8 cellular contexts compared by ENCODE assay signal in genomic region chr19:47598407-47599349, GRCh38. TPM values are rescaled to one million over a fixed set of nuclear protein-coding genes. Genes with fewer than 3 reads are reported as not detected.
DNase-seq lines count a peak whose midpoint lies in the region; ATAC-seq and TF ChIP-seq lines count a peak whose summit lies in the region.

No MANE protein-coding gene starts in this region.

- H2BK12ac ChIP-seq in trophoblast cell (ENCODE audit: low read length), result peak overlapping the region; percentile 53

- H3K36me3 ChIP-seq in trophoblast cell (ENCODE audit: control insufficient read depth in 1 of 2, insufficient read depth in 2 of 2, low read length in 2 of 2), result no peaks in the 10 kb centered on the region

- no peaks in the 10 kb centered on the region for H3K27me3 ChIP-seq in trophoblast cell (ENCODE audit: insufficient read depth, low read length)

- H3K4me3 ChIP-seq in WI38 (ENCODE audit: low read depth, low read length) (peak overlapping the region; percentile 68), trophoblast cell (ENCODE audit: low read depth, low read length) (peak overlapping the region; percentile 51)

- ATAC-seq in HG03039 (IDR thresholded peaks at IDR 0.05; ENCODE audit: unreplicated experiment), result no peak

- peak overlapping the region; percentile 8 for H2AFZ ChIP-seq in trophoblast cell (ENCODE audit: insufficient read depth, low read length, poor library complexity)

- peaks cover 29% of the 10 kb centered on the region for H3K4me1 Mint-ChIP-seq in activated T-cell treated with anti-CD3 and anti-CD28 coated beads, Interleukin-2, amount 50 U/mL, for 24 hours (ENCODE audit: low read depth)

- H3K18ac ChIP-seq in trophoblast cell (ENCODE audit: low read length), result no peak overlapping the region

- peak overlapping the region; percentile 2 for H2BK120ac ChIP-seq in trophoblast cell (ENCODE audit: insufficient read depth, low read length, poor library complexity)

- peak overlapping the region; percentile 12 for H2AK5ac ChIP-seq in trophoblast cell (ENCODE audit: low read length)

- no peak overlapping the region for H3K27ac Mint-ChIP-seq in activated T-cell treated with anti-CD3 and anti-CD28 coated beads, Interleukin-2, amount 50 U/mL, for 24 hours

- H4K8ac ChIP-seq in trophoblast cell (ENCODE audit: low read depth, low read length), result peak overlapping the region; percentile 8

- peaks cover 1% of the 10 kb centered on the region for H3K36me3 Mint-ChIP-seq in activated T-cell treated with anti-CD3 and anti-CD28 coated beads, Interleukin-2, amount 50 U/mL, for 24 hours (ENCODE audit: low read depth)

- no peak overlapping the region for H3K14ac ChIP-seq in trophoblast cell (ENCODE audit: low read length)

- no peak for DNase-seq in activated T-cell treated with anti-CD3 and anti-CD28 coated beads, Interleukin-2, amount 50 U/mL, for 24 hours
- no peak for DNase-seq in activated T-cell treated with anti-CD3 and anti-CD28 coated beads for 4 hours
- DNase-seq in foreskin melanocyte, result peak; percentile 94
- peak; percentile 75 to 85 for DNase-seq in trophoblast cell
- no peak for DNase-seq in DMS53 (lab: John Stamatoyannopoulos, UW)
- no peak for DNase-seq in activated CD8-positive, alpha-beta memory T cell treated with anti-CD3 and anti-CD28 coated beads, Interleukin-2, amount 50 U/mL, for 48 hours

- H3K4me3 Mint-ChIP-seq in activated T-cell treated with anti-CD3 and anti-CD28 coated beads, Interleukin-2, amount 50 U/mL, for 24 hours, result peak overlapping the region; percentile 87

- peak overlapping the region; percentile 77 for H3K9ac ChIP-seq in trophoblast cell (ENCODE audit: low read length)

- peak overlapping the region; percentile 82 for H3K4me2 ChIP-seq in trophoblast cell (ENCODE audit: low read length)

- no peaks in the 10 kb centered on the region for H3K9me3 Mint-ChIP-seq in activated T-cell treated with anti-CD3 and anti-CD28 coated beads, Interleukin-2, amount 50 U/mL, for 24 hours

- no peak for TF ChIP-seq CTCF in WI38 (IDR thresholded peaks at IDR 0.05; ENCODE audit: low read depth, low read length)

- no CpG with 5 or more reads among the region's 21 CpGs for WGBS in trophoblast cell (ENCODE audit: extremely low coverage, insufficient coverage, insufficient read length)

- no peak overlapping the region for H3K23ac ChIP-seq in trophoblast cell (ENCODE audit: low read length)

- no peaks in the 10 kb centered on the region for H3K79me2 ChIP-seq in trophoblast cell (ENCODE audit: control insufficient read depth, insufficient read depth, low read length, poor library complexity)

- H3K9me3 ChIP-seq in trophoblast cell (ENCODE audit: insufficient read depth, low read depth, low read length), result no peaks in the 10 kb centered on the region

- peak overlapping the region; percentile 10 for H2BK5ac ChIP-seq in trophoblast cell (ENCODE audit: low read depth, low read length, poor library complexity)

- peak overlapping the region; percentile 51 for H4K91ac ChIP-seq in trophoblast cell (ENCODE audit: low read depth, low read length)

- no peak overlapping the region for H4K12ac ChIP-seq in trophoblast cell (ENCODE audit: low read depth, low read length)

- H3K27me3 Mint-ChIP-seq in activated T-cell treated with anti-CD3 and anti-CD28 coated beads, Interleukin-2, amount 50 U/mL, for 24 hours, result no peaks in the 10 kb centered on the region

- no peak overlapping the region for H3K4ac ChIP-seq in trophoblast cell (ENCODE audit: low read depth, low read length)

- H3K4me1 ChIP-seq in trophoblast cell (ENCODE audit: control insufficient read depth in 1 of 2, insufficient read depth in 2 of 2, low read length in 2 of 2), result peaks cover 4 to 10% of the 10 kb centered on the region in 2 experiments

- H3K79me1 ChIP-seq in trophoblast cell (ENCODE audit: low read length), result peaks cover 7% of the 10 kb centered on the region

- peak overlapping the region; percentile 76 for H3K27ac ChIP-seq in trophoblast cell (ENCODE audit: low read depth, low read length)

RNA-seq across cellular contexts. Expression of gene BICRA, which starts 10.3 kb away (rescaled TPM):
- 16.3 and 17.4 TPM in 2 replicates for polyA plus RNA-seq in trophoblast cell (2013)

RNA-seq across cellular contexts. Expression of gene ZNF541, which starts 25.7 kb away (rescaled TPM):
- polyA plus RNA-seq in trophoblast cell (2013), result 0.01 and 0.08 TPM in 2 replicates

Comparison
In these comparisons a context has a peak if more than half of its experiments do, and no peak if none do; other contexts are left out.
1. DNase-seq: peak in foreskin melanocyte (single experiment) and trophoblast cell (2 of 2); none in activated T-cell treated with anti-CD3 and anti-CD28 coated beads, Interleukin-2, amount 50 U/mL, for 24 hours (single experiment), activated T-cell treated with anti-CD3 and anti-CD28 coated beads for 4 hours (single experiment), DMS53 (single experiment) and activated CD8-positive, alpha-beta memory T cell treated with anti-CD3 and anti-CD28 coated beads, Interleukin-2, amount 50 U/mL, for 48 hours (single experiment).